In the genomic region with DNA sequence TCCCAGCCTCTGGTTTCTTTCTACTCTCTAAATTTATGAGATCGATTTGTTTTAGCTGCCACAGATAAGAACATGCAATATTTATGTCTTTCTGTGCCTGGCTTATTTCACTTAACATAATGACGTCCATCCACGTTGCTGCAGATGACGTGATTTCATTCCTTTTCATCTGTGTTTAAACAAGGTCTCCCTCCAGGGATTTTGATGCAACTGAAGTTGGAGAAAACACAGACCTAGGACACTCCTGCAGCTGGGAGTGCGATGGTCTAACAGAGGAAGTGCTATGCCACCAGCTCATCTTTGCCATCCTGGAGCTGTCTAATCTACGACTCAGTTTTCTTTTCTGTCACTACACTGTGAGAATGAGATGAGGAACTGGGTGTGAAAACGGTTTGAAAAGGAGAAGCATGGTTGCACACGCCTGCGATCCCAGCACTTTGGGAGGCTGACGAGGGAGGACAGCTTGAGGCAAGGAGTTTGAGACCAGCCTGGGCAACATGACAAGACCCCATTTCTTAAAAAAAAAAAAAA, we compare ENCODE assay signal across 1 cellular context.
A peak's percentile ranks its signal among the peaks of the same experiment; 100 is the strongest.
TF ChIP-seq lines count a peak whose summit lies in the region.

No MANE protein-coding gene starts in this region.

TF ChIP-seq in IMR-90, 13 proteins besides CTCF, POLR2A, EP300 and RAD21 (continued from another document):
- TF ChIP-seq CEBPB (IDR thresholded peaks at IDR 0.05; ENCODE audit: low read depth, low read length) (peak; percentile 53), RFX5 (IDR thresholded peaks at IDR 0.05; ENCODE audit: low read depth, low read length) (no peak)
